In the genomic region with DNA sequence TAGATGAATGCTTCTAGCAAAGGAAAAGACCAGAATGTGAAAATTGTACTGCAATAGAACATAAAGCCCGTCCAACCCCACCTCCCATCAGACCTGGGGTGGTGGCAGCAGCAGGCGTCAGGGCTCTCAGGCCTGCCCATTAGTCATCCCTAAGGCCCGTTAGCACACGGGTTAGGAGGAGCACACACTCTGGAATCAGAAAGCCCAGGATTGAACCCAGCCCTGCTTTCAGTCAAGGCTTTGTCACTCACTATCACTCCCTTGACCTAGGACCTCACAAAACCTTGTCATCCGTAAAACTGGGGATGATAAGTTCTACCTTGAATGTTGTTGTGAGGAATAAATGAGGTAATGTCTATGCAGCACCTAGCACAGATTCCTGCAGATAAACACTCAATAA, we compare ENCODE assay signal across 10 cellular contexts. TPM values are rescaled to one million over a fixed set of nuclear protein-coding genes. Genes with fewer than 3 reads are reported as not detected.
DNase-seq lines count a peak whose midpoint lies in the region; ATAC-seq and TF ChIP-seq lines count a peak whose summit lies in the region.
"Had no signal": no experiment of that assay in that cellular context is flagged by ENCODE, and none has a peak within 500 bp of the region (broad histone marks: within the 10 kb centered on the region; RNA-seq: fewer than 3 reads in every experiment).

No MANE protein-coding gene starts in this region.

- CTCF ChIA-PET in MCF 10A (lab: Yijun Ruan, JAX) = interaction anchor here (1.5 to 9.4 kb wide), 2 partner anchors 42 to 77 kb away, joined by 3 to 100 read pairs; a partner anchor contains a TSS

- H3K4me3 Mint-ChIP-seq in MCF 10A (ENCODE audit: unreplicated experiment) = no peak overlapping the region

- H3K4me3 ChIP-seq in OCI-LY3 (ENCODE audit: low read length) = peak overlapping the region; percentile 43
- H3K4me3 ChIP-seq in osteoblast (ENCODE audit: insufficient read depth, low read length) = no peak overlapping the region
- H3K4me3 ChIP-seq in mucosa of descending colon = no peak overlapping the region

- peak; percentile 60 for DNase-seq in EH (ENCODE audit: low read depth)
- DNase-seq in MCF 10A (ENCODE audit: unreplicated experiment) = peak; percentile 54
- peak; percentile 52 for DNase-seq in osteoblast (ENCODE audit: insufficient read length, low spot score, missing footprints)
- DNase-seq in GDM1 (lab: John Stamatoyannopoulos, UW) = no peak
- DNase-seq in mucosa of descending colon = no peak
- DNase-seq: activated CD8-positive, alpha-beta memory T cell treated with anti-CD3 and anti-CD28 coated beads, Interleukin-2, amount 50 U/mL, for 48 hours; DMS53; SW 1271 had no signal

- H3K9me3 ChIP-seq in OCI-LY3 (ENCODE audit: insufficient read depth, low read length) = no peaks in the 10 kb centered on the region
- H3K9me3 ChIP-seq in osteoblast (ENCODE audit: low read depth, low read length) = no peaks in the 10 kb centered on the region
- no peaks in the 10 kb centered on the region for H3K9me3 ChIP-seq in mucosa of descending colon

- H3K4me1 Mint-ChIP-seq in MCF 10A (ENCODE audit: insufficient read depth, unreplicated experiment) = peaks cover 40% of the 10 kb centered on the region

- no peak overlapping the region for H2AFZ ChIP-seq in OCI-LY3 (ENCODE audit: low read depth, low read length)
- H2AFZ ChIP-seq in osteoblast (ENCODE audit: low read length) = no peak overlapping the region

- H3K4me2 ChIP-seq in OCI-LY3 (ENCODE audit: low read length) (peak overlapping the region; percentile 69), osteoblast (ENCODE audit: insufficient read depth, low read length) (no peak overlapping the region)

- H3K27me3 ChIP-seq in OCI-LY3 (ENCODE audit: low read depth, low read length) (no peaks in the 10 kb centered on the region), osteoblast (ENCODE audit: insufficient read depth, low read length) (no peaks in the 10 kb centered on the region)

- H3K79me2 ChIP-seq in OCI-LY3 (ENCODE audit: low read length) (peaks cover 97% of the 10 kb centered on the region), osteoblast (ENCODE audit: insufficient read depth, low read length) (peaks cover 83% of the 10 kb centered on the region)

- no TSS peak for BruUV-seq in MCF 10A (replicated peaks; lab: Mats Ljungman, UMichigan)

- H3K4me1 ChIP-seq in OCI-LY3 (ENCODE audit: low read length) = peaks cover 65% of the 10 kb centered on the region
- peaks cover 11% of the 10 kb centered on the region for H3K4me1 ChIP-seq in osteoblast (ENCODE audit: insufficient read depth, low read length)
- H3K4me1 ChIP-seq in mucosa of descending colon (ENCODE audit: low read depth) = peaks cover 22% of the 10 kb centered on the region

- H3K27ac ChIP-seq in OCI-LY3 (ENCODE audit: low read length) (peak overlapping the region; percentile 84), osteoblast (ENCODE audit: low read depth, low read length) (peak overlapping the region; percentile 37)

- H3K9me3 Mint-ChIP-seq in MCF 10A (ENCODE audit: unreplicated experiment) = no peaks in the 10 kb centered on the region

- no peaks in the 10 kb centered on the region for H3K27me3 Mint-ChIP-seq in MCF 10A (ENCODE audit: insufficient read depth, unreplicated experiment)

- ATAC-seq in HG03025 (IDR thresholded peaks at IDR 0.05; ENCODE audit: low FRiP score, unreplicated experiment) (no peak), mucosa of descending colon (no peak)

- H4K20me1 ChIP-seq in OCI-LY3 (ENCODE audit: insufficient read depth, low read length) = peaks cover 64% of the 10 kb centered on the region
- peaks cover 31% of the 10 kb centered on the region for H4K20me1 ChIP-seq in osteoblast (ENCODE audit: insufficient read depth, low read length)

- peaks cover 11% of the 10 kb centered on the region for H3K36me3 ChIP-seq in OCI-LY3 (replicated peaks; ENCODE audit: low read depth, low read length)
- peaks cover 4% of the 10 kb centered on the region for H3K36me3 ChIP-seq in osteoblast (ENCODE audit: insufficient read depth, low read length)
- H3K36me3 ChIP-seq in mucosa of descending colon (ENCODE audit: low read depth) = no peaks in the 10 kb centered on the region

- TF ChIP-seq CTCF in OCI-LY3 (IDR thresholded peaks at IDR 0.05; ENCODE audit: low read depth, low read length) (no peak), MCF 10A (IDR thresholded peaks at IDR 0.05; ENCODE audit: unreplicated experiment) (no peak), osteoblast (IDR thresholded peaks at IDR 0.05; ENCODE audit: extremely low read depth, low read depth, low read length) (no peak), mucosa of descending colon (IDR thresholded peaks at IDR 0.05) (no peak)

- POLR2A ChIA-PET in MCF 10A (lab: Yijun Ruan, JAX) = no interaction called here

- H3K36me3 Mint-ChIP-seq in MCF 10A (ENCODE audit: insufficient read depth, unreplicated experiment) = peaks cover 12% of the 10 kb centered on the region

- intact Hi-C loops in MCF 10A (cut with micrococcal nuclease) (no loop called here), mucosa of descending colon (cut with DNase I, micrococcal nuclease) (no loop called here)

- H3K9ac ChIP-seq in OCI-LY3 (ENCODE audit: low read length) = peak overlapping the region; percentile 51

- peak overlapping the region; percentile 61 for H3K27ac Mint-ChIP-seq in MCF 10A (ENCODE audit: low read depth, unreplicated experiment)

RNA-seq across cellular contexts. Expression of a gene that starts 26.9 kb away (rescaled TPM):
- total RNA-seq in MCF 10A (2022) = 54.1 and 62.1 TPM in 2 replicates
- total RNA-seq in osteoblast = 35.1 and 39.5 TPM in 2 replicates
- total RNA-seq in mucosa of descending colon = 100 to 1,000 TPM in 2 of 3 donors, 10 to 100 TPM in 1; 75.8 to 135 (median 129) TPM

Comparison
In these comparisons a context has a peak if more than half of its experiments do, and no peak if none do; other contexts are left out.
1. DNase-seq: peak in EH (single experiment), MCF 10A (single experiment) and osteoblast (single experiment); none in GDM1 (single experiment) and mucosa of descending colon (0 of 3).